10 cellular contexts compared by ENCODE assay signal in the genomic region with DNA sequence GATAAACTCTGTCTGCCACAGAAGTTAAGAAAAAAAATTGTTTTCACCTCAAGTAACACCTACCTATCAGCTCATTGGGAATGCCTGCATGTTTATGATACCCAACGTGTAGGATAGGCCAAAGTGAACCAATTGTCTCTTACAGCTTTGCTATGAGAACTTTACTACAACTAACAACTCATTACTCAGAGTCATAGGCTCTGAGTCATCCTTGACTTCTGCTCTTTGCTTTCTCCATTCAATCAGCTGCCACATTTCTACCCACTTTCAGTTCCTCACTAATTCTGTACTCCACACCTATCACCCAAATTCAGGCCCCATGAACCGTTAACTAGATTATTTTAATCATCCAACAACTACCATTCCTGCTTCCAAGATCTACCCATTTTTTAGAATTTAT.
DNase-seq lines count a peak whose midpoint lies in the region; ATAC-seq and TF ChIP-seq lines count a peak whose summit lies in the region.
"Had no signal": no experiment of that assay in that cellular context is flagged by ENCODE, and none has a peak within 500 bp of the region (broad histone marks: within the 10 kb centered on the region; RNA-seq: fewer than 3 reads in every experiment).

No MANE protein-coding gene starts in this region.

- no peaks in the 10 kb centered on the region for H3K9me2 ChIP-seq in OCI-LY7 (ENCODE audit: insufficient read depth, low read length)

- H2AFZ ChIP-seq in OCI-LY7 (ENCODE audit: low read length): no peak overlapping the region
- no peak overlapping the region for H2AFZ ChIP-seq in smooth muscle cell (ENCODE audit: low read depth)

- H3K4me3 ChIP-seq in OCI-LY7 (ENCODE audit: low read depth, low read length, poor library complexity, severe bottlenecking) (no peak overlapping the region), right atrium auricular region (no peak overlapping the region), smooth muscle cell (no peak overlapping the region)
- H3K4me3 ChIP-seq: breast epithelium had no signal

- H3K4me2 ChIP-seq in OCI-LY7 (ENCODE audit: low read length) (no peak overlapping the region), smooth muscle cell (no peak overlapping the region)

- POLR2A ChIA-PET in OCI-LY7 (lab: Charles Lee): interaction anchor here (0.7 to 1.3 kb wide), 7 partner anchors 11 to 532 kb away, joined by 3 to 5 read pairs (median 3); no protein-coding TSS in a partner anchor

- CTCF ChIA-PET in OCI-LY7 (lab: Charles Lee; ENCODE audit: unreplicated experiment): no interaction called here

- TF ChIP-seq CTCF in OCI-LY7 (conservative IDR thresholded peaks at IDR 0.05; ENCODE audit: low read length) (no peak), right atrium auricular region (IDR thresholded peaks at IDR 0.05) (no peak), smooth muscle cell (IDR thresholded peaks at IDR 0.05; ENCODE audit: borderline replicate concordance, insufficient read depth, poor library complexity, severe bottlenecking) (no peak)

- DNase-seq in OCI-LY7 (ENCODE audit: low spot score) (peak; percentile 2), renal cortical epithelial cell (ENCODE audit: low read depth) (peak; percentile 88), right atrium auricular region (ENCODE audit: low spot score) (no peak), HK-2 (ENCODE audit: unreplicated experiment) (no peak), smooth muscle cell (lab: John Stamatoyannopoulos, UW; ENCODE audit: unreplicated experiment) (no peak)
- no peak for DNase-seq in activated naive CD4-positive, alpha-beta T cell treated with anti-CD3 and anti-CD28 coated beads, Interleukin-2, amount 50 U/mL, for 16 hours

- H4K20me1 ChIP-seq in OCI-LY7 (ENCODE audit: insufficient read depth, low read length) (no peaks in the 10 kb centered on the region), smooth muscle cell (ENCODE audit: low read depth) (no peaks in the 10 kb centered on the region)

- H3K9me3 ChIP-seq in OCI-LY7 (ENCODE audit: low read length) (no peaks in the 10 kb centered on the region), right atrium auricular region (no peaks in the 10 kb centered on the region), smooth muscle cell (replicated peaks; ENCODE audit: low read depth) (no peaks in the 10 kb centered on the region)
- H3K9me3 ChIP-seq: breast epithelium had no signal

- ATAC-seq in GM19043 (IDR thresholded peaks at IDR 0.05; ENCODE audit: low read depth, unreplicated experiment) (peak; percentile 96), HG02943 (IDR thresholded peaks at IDR 0.05; ENCODE audit: low read depth, unreplicated experiment) (peak; percentile 96)
- ATAC-seq: HCT116 had no signal

- intact Hi-C loops in OCI-LY7 (cut with micrococcal nuclease; ENCODE audit: unreplicated experiment): no loop called here

- no peaks in the 10 kb centered on the region for H3K4me1 ChIP-seq in OCI-LY7 (ENCODE audit: insufficient read depth, low read length, poor library complexity, severe bottlenecking)
- H3K4me1 ChIP-seq in right atrium auricular region: no peaks in the 10 kb centered on the region
- H3K4me1 ChIP-seq in smooth muscle cell (ENCODE audit: low read depth): no peaks in the 10 kb centered on the region
- H3K4me1 ChIP-seq: breast epithelium had no signal

- H3K79me2 ChIP-seq in OCI-LY7 (ENCODE audit: insufficient read depth, low read depth, low read length) (no peaks in the 10 kb centered on the region), smooth muscle cell (ENCODE audit: low read depth) (no peaks in the 10 kb centered on the region)

- no TSS peak for BruUV-seq in OCI-LY7 (replicated peaks; lab: Mats Ljungman, UMichigan)

- H3K27ac ChIP-seq in OCI-LY7 (ENCODE audit: low read depth, low read length, poor library complexity, severe bottlenecking): no peak overlapping the region
- no peak overlapping the region for H3K27ac ChIP-seq in right atrium auricular region
- H3K27ac ChIP-seq in smooth muscle cell (ENCODE audit: low read depth): no peak overlapping the region
- H3K27ac ChIP-seq: breast epithelium had no signal

- WGBS in smooth muscle cell (ENCODE audit: low lambda C conversion rate): 44% methylated on average over 2 of the region's 2 CpGs

- no peaks in the 10 kb centered on the region for H3K27me3 ChIP-seq in right atrium auricular region
- no peaks in the 10 kb centered on the region for H3K27me3 ChIP-seq in smooth muscle cell (ENCODE audit: low read depth)
- H3K27me3 ChIP-seq: breast epithelium had no signal

- no peaks in the 10 kb centered on the region for H3K36me3 ChIP-seq in OCI-LY7 (ENCODE audit: insufficient read depth, low read length)
- H3K36me3 ChIP-seq in right atrium auricular region: no peaks in the 10 kb centered on the region
- no peaks in the 10 kb centered on the region for H3K36me3 ChIP-seq in smooth muscle cell (ENCODE audit: low read depth)
- H3K36me3 ChIP-seq: breast epithelium had no signal

- no peaks in the 10 kb centered on the region for H3F3A ChIP-seq in smooth muscle cell (ENCODE audit: low read depth)

- H3K9ac ChIP-seq in smooth muscle cell (ENCODE audit: low read depth): no peak overlapping the region

Comparison
In these comparisons a context has a peak if more than half of its experiments do, and no peak if none do; other contexts are left out.
1. DNase-seq: peak in OCI-LY7 (single experiment) and renal cortical epithelial cell (single experiment); none in right atrium auricular region (single experiment), activated naive CD4-positive, alpha-beta T cell treated with anti-CD3 and anti-CD28 coated beads, Interleukin-2, amount 50 U/mL, for 16 hours (single experiment), HK-2 (single experiment) and smooth muscle cell (single experiment).